ENCODE assay signal across 16 cellular contexts in genomic region chr3:9339750-9340449, GRCh38. TPM values are rescaled to one million over a fixed set of nuclear protein-coding genes. Genes with fewer than 3 reads are reported as not detected.
DNase-seq lines count a peak whose midpoint lies in the region; ATAC-seq and TF ChIP-seq lines count a peak whose summit lies in the region.
"Had no signal": no experiment of that assay in that cellular context is flagged by ENCODE, and none has a peak within 500 bp of the region (broad histone marks: within the 10 kb centered on the region; RNA-seq: fewer than 3 reads in every experiment).

No MANE protein-coding gene starts in this region.

- peaks cover 11% of the 10 kb centered on the region for H3K9me3 Mint-ChIP-seq in type B pancreatic cell
- H3K9me3 Mint-ChIP-seq: CD4-positive, CD25-positive, alpha-beta regulatory T cell had no signal

- CTCF ChIA-PET in PC-3 (lab: Charles Lee) = no interaction called here

- TF ChIP-seq CTCF in PC-3 (conservative IDR thresholded peaks at IDR 0.05; ENCODE audit: low read depth, low read length) (no peak), type B pancreatic cell (conservative IDR thresholded peaks at IDR 0.05) (no peak)

- no peak overlapping the region for H2AFZ ChIP-seq in PC-3 (ENCODE audit: low read length)

- H3K4me3 ChIP-seq in PC-3 (ENCODE audit: low read length) = no peak overlapping the region
- H3K4me3 ChIP-seq in H7 (ENCODE audit: insufficient read depth, low read depth, low read length) = no peak overlapping the region
- H3K4me3 ChIP-seq: psoas muscle had no signal

- H3K27ac Mint-ChIP-seq in type B pancreatic cell = peak overlapping the region; percentile 63
- H3K27ac Mint-ChIP-seq: activated CD4-positive, alpha-beta T cell treated with anti-CD3 and anti-CD28 coated beads for 36 hours; activated naive CD8-positive, alpha-beta T cell; CD4-positive, CD25-positive, alpha-beta regulatory T cell had no signal

- H3K9me2 ChIP-seq in PC-3 (replicated peaks; ENCODE audit: low read length) = 0 out of 2 replicates have a peak, but pooled peaks cover 4% of the 10 kb centered on the region

- peak overlapping the region; percentile 95 for H3K27ac ChIP-seq in PC-3 (ENCODE audit: low read length)
- H3K27ac ChIP-seq: psoas muscle, RWPE1 had no signal

- H3K4me2 ChIP-seq in PC-3 (ENCODE audit: low read length) = peak overlapping the region; percentile 57

- H3K36me3 ChIP-seq in PC-3 (ENCODE audit: low read depth, low read length) (no peaks in the 10 kb centered on the region), H7 (replicated peaks; ENCODE audit: control insufficient read depth, insufficient read depth, low read length) (no peaks in the 10 kb centered on the region)

- H3K27me3 Mint-ChIP-seq in type B pancreatic cell = no peaks in the 10 kb centered on the region
- H3K27me3 Mint-ChIP-seq: activated CD4-positive, alpha-beta T cell treated with anti-CD3 and anti-CD28 coated beads for 36 hours; activated naive CD8-positive, alpha-beta T cell had no signal

- no peaks in the 10 kb centered on the region for H3F3A ChIP-seq in PC-3 (ENCODE audit: low read length, unreplicated experiment)

- no peaks in the 10 kb centered on the region for H3K79me2 ChIP-seq in PC-3 (ENCODE audit: low read length)

- peaks cover 31% of the 10 kb centered on the region for H3K4me1 ChIP-seq in PC-3 (ENCODE audit: insufficient read depth, low read length)

- DNase-seq in PC-3 (peak; percentile 38), dermis blood vessel endothelial cell (peak; percentile 32), lung microvascular endothelial cell (ENCODE audit: low read depth in 2 of 2) (peak; percentile 45 to 86), type B pancreatic cell (ENCODE audit: extremely low spot score, unreplicated experiment) (no peak), H7 (no peak), posterior cingulate gyrus (no peak)
- DNase-seq: activated CD4-positive, alpha-beta T cell treated with anti-CD3 and anti-CD28 coated beads for 36 hours; activated T-cell treated with anti-CD3 and anti-CD28 coated beads for 4 hours; CD4-positive, CD25-positive, alpha-beta regulatory T cell; GDM1; NCI-H774; psoas muscle; stimulated activated CD4-positive, alpha-beta T cell treated with anti-CD3 and anti-CD28 coated beads, Interleukin-1b, Interleukin-23, amount 100 ng/mL, for 48 hours had no signal

- no peaks in the 10 kb centered on the region for H4K20me1 ChIP-seq in PC-3 (ENCODE audit: low read length)

- ATAC-seq in PC-3 (peak; percentile 51), HG02571 (IDR thresholded peaks at IDR 0.05; ENCODE audit: unreplicated experiment) (no peak)
- ATAC-seq: activated CD4-positive, alpha-beta T cell treated with anti-CD3 and anti-CD28 coated beads for 36 hours had no signal

- no TSS peak for BruUV-seq in PC-3 (replicated peaks; lab: Mats Ljungman, UMichigan)

- intact Hi-C loops in PC-3 (cut with micrococcal nuclease) (loop anchor here (1.0 kb wide), 1 partner anchor 9 kb away; no protein-coding TSS in a partner anchor), posterior cingulate gyrus (cut with DNase I) (no loop called here)

- H3K9ac ChIP-seq in PC-3 (ENCODE audit: low read length) = peak overlapping the region; percentile 61

- H3K27me3 ChIP-seq in PC-3 (ENCODE audit: low read length) (no peaks in the 10 kb centered on the region), H7 (ENCODE audit: control insufficient read depth, insufficient read depth, low read length) (no peaks in the 10 kb centered on the region)

- H3K36me3 Mint-ChIP-seq in type B pancreatic cell = peaks cover 4% of the 10 kb centered on the region
- H3K36me3 Mint-ChIP-seq: activated naive CD8-positive, alpha-beta T cell; CD4-positive, CD25-positive, alpha-beta regulatory T cell had no signal

- no peak overlapping the region for H3K4me3 Mint-ChIP-seq in type B pancreatic cell
- H3K4me3 Mint-ChIP-seq: activated CD4-positive, alpha-beta T cell treated with anti-CD3 and anti-CD28 coated beads for 36 hours; activated naive CD8-positive, alpha-beta T cell; CD4-positive, CD25-positive, alpha-beta regulatory T cell had no signal

- POLR2A ChIA-PET in PC-3 (lab: Charles Lee; ENCODE audit: unreplicated experiment) = no interaction called here

- peaks cover 27% of the 10 kb centered on the region for H3K4me1 Mint-ChIP-seq in type B pancreatic cell (ENCODE audit: unreplicated experiment)
- H3K4me1 Mint-ChIP-seq: activated CD4-positive, alpha-beta T cell treated with anti-CD3 and anti-CD28 coated beads for 36 hours; CD4-positive, CD25-positive, alpha-beta regulatory T cell had no signal

- no peaks in the 10 kb centered on the region for H3K9me3 ChIP-seq in PC-3 (ENCODE audit: low read length)
- H3K9me3 ChIP-seq: psoas muscle had no signal

RNA-seq across cellular contexts. Expression of gene THUMPD3, which starts 23.0 kb away (rescaled TPM):
- total RNA-seq in PC-3 (2014; rRNA removed) (45.3 and 65.5 TPM in 2 replicates), dermis blood vessel endothelial cell (23.5 and 30.9 TPM in 2 replicates), lung microvascular endothelial cell (15.7 and 21.4 TPM in 2 replicates), type B pancreatic cell (ENCODE audit: low replicate concordance) (56.8 and 59.2 TPM in 2 replicates)
- 17.4 and 22.1 TPM in 2 replicates for total RNA-seq in H7 (2014; rRNA removed; shearing (Covaris generic))

RNA-seq across cellular contexts. Expression of gene SETD5, which starts 57.5 kb away (rescaled TPM):
- total RNA-seq in PC-3 (2014; rRNA removed) = 64.9 and 74.9 TPM in 2 replicates
- total RNA-seq in dermis blood vessel endothelial cell = 48.0 and 73.4 TPM in 2 replicates
- total RNA-seq in lung microvascular endothelial cell = 23.5 and 35.9 TPM in 2 replicates
- 153 and 192 TPM in 2 replicates for total RNA-seq in type B pancreatic cell (ENCODE audit: low replicate concordance)
- 99.8 and 139 TPM in 2 replicates for total RNA-seq in H7 (2014; rRNA removed; shearing (Covaris generic))

Comparison
In these comparisons a context has a peak if more than half of its experiments do, and no peak if none do; other contexts are left out.
1. DNase-seq: peak in PC-3 (single experiment), dermis blood vessel endothelial cell (single experiment) and lung microvascular endothelial cell (2 of 2); none in type B pancreatic cell (single experiment), H7 (single experiment) and posterior cingulate gyrus (0 of 10).